Comparison of ENCODE assay signal across 8 cellular contexts in genomic region chr3:141402476-141403171, GRCh38. TPM values are rescaled to one million over a fixed set of nuclear protein-coding genes. Genes with fewer than 3 reads are reported as not detected.
A peak's percentile ranks its signal among the peaks of the same experiment; 100 is the strongest.
DNase-seq lines count a peak whose midpoint lies in the region; ATAC-seq, FAIRE-seq and TF ChIP-seq lines count a peak whose summit lies in the region.

No MANE protein-coding gene starts in this region.

- TF ChIP-seq CTCF in BJ (IDR thresholded peaks at IDR 0.05; ENCODE audit: insufficient read depth, low read depth, low read length), result no peak
- 0 out of 2 replicates have a peak, but pooled peaks have one; percentile 8 for TF ChIP-seq CTCF in SK-N-SH (IDR thresholded peaks at IDR 0.05)
- TF ChIP-seq CTCF in astrocyte (IDR thresholded peaks at IDR 0.05; ENCODE audit: insufficient read depth, low read depth, low read length), result no peak
- no peak for TF ChIP-seq CTCF in hepatocyte (IDR thresholded peaks at IDR 0.05; ENCODE audit: poor library complexity)
- no peak for TF ChIP-seq CTCF in psoas muscle (IDR thresholded peaks at IDR 0.05)

- H3K9me2 ChIP-seq in SK-N-SH (no peaks in the 10 kb centered on the region), hepatocyte (replicated peaks; ENCODE audit: insufficient read depth) (no peaks in the 10 kb centered on the region)

- no peaks in the 10 kb centered on the region for H3K27me3 Mint-ChIP-seq in astrocyte (ENCODE audit: low read depth, unreplicated experiment)

- no peak for DNase-seq in BJ (ENCODE audit: low read depth)
- DNase-seq in SK-N-SH, result peak; percentile 84
- peak; percentile 54 for DNase-seq in astrocyte (ENCODE audit: low read depth)
- DNase-seq in hepatocyte (ENCODE audit: low spot score), result peak; percentile 70
- DNase-seq in psoas muscle, result peak; percentile 80 to 87
- DNase-seq in H54 (ENCODE audit: insufficient read length, low spot score), result no peak

- ATAC-seq in GM19023 (IDR thresholded peaks at IDR 0.05; ENCODE audit: unreplicated experiment) (peak; percentile 61), HG03159 (IDR thresholded peaks at IDR 0.05; ENCODE audit: unreplicated experiment) (peak; percentile 56), psoas muscle (peak; percentile 78 to 82 (median 80))

- no peaks in the 10 kb centered on the region for H3K9me3 ChIP-seq in SK-N-SH
- no peaks in the 10 kb centered on the region for H3K9me3 ChIP-seq in astrocyte (ENCODE audit: insufficient read depth, low read depth, low read length)
- H3K9me3 ChIP-seq in hepatocyte (ENCODE audit: low read depth), result no peaks in the 10 kb centered on the region
- no peaks in the 10 kb centered on the region for H3K9me3 ChIP-seq in psoas muscle

- H3K27ac ChIP-seq in SK-N-SH (ENCODE audit: low read depth in 2 of 2, low read length in 1 of 2) (peak overlapping the region; percentile 78 to 87), astrocyte (ENCODE audit: low read depth, low read length) (peak overlapping the region; percentile 95), hepatocyte (peak overlapping the region; percentile 91), psoas muscle (peak overlapping the region; percentile 96)

- H3F3A ChIP-seq in SK-N-SH (replicated peaks; ENCODE audit: insufficient read depth), result peaks cover 42% of the 10 kb centered on the region

- H2AFZ ChIP-seq in SK-N-SH (ENCODE audit: low read depth) (no peak overlapping the region), astrocyte (ENCODE audit: low read depth, low read length) (peak overlapping the region; percentile 29), hepatocyte (peak overlapping the region; percentile 86)

- no peak for FAIRE-seq in astrocyte (lab: Jason Lieb, UNC)
- no peak for FAIRE-seq in H54 (lab: Jason Lieb, UNC)

- peaks cover 10% of the 10 kb centered on the region for H3K36me3 Mint-ChIP-seq in astrocyte (ENCODE audit: low read depth, unreplicated experiment)

- POLR2A ChIA-PET in BJ (lab: Charles Lee), result interaction anchor here (0.6 kb wide), 1 partner anchor 718 kb away, joined by 7 read pairs; no protein-coding TSS in a partner anchor
- POLR2A ChIA-PET in SK-N-SH (lab: Yijun Ruan, JAX), result interaction anchor here (1.0 to 1.4 kb wide), 2 partner anchors 17 to 91 kb away, joined by 4 to 5 read pairs; no protein-coding TSS in a partner anchor

- no peak for TF ChIP-seq RAD21 in SK-N-SH (IDR thresholded peaks at IDR 0.05; ENCODE audit: low read length)

- H3K4me2 ChIP-seq in SK-N-SH (peak overlapping the region; percentile 84), astrocyte (ENCODE audit: low read length) (peak overlapping the region; percentile 85), hepatocyte (peak overlapping the region; percentile 89)

- H3K79me2 ChIP-seq in SK-N-SH (ENCODE audit: insufficient read depth) (peaks cover 38% of the 10 kb centered on the region), astrocyte (ENCODE audit: insufficient read depth, low read length) (peaks cover 40% of the 10 kb centered on the region), hepatocyte (peaks cover 35% of the 10 kb centered on the region)

- no peaks in the 10 kb centered on the region for H4K20me1 ChIP-seq in SK-N-SH (ENCODE audit: insufficient read depth)
- no peaks in the 10 kb centered on the region for H4K20me1 ChIP-seq in astrocyte (ENCODE audit: insufficient read depth, low read length)
- H4K20me1 ChIP-seq in hepatocyte (ENCODE audit: insufficient read depth, poor library complexity, severe bottlenecking), result no peaks in the 10 kb centered on the region

- H3K36me3 ChIP-seq in BJ (ENCODE audit: control insufficient read depth, insufficient read depth, low read length) (peaks cover 14% of the 10 kb centered on the region), SK-N-SH (replicated peaks in 1 of 2; ENCODE audit: control insufficient read depth in 1 of 2, insufficient read depth in 2 of 2, low read length in 1 of 2) (peaks cover 38 to 43% of the 10 kb centered on the region in 2 experiments), astrocyte (ENCODE audit: insufficient read depth, low read length) (peaks cover 35% of the 10 kb centered on the region), hepatocyte (replicated peaks; ENCODE audit: insufficient read depth, low read depth) (no peaks in the 10 kb centered on the region), psoas muscle (ENCODE audit: insufficient read depth in 1 of 2, low read depth in 1 of 2) (peaks cover 5 to 27% of the 10 kb centered on the region in 2 donors)

- peaks cover under 1% of the 10 kb centered on the region for H3K9me3 Mint-ChIP-seq in astrocyte (ENCODE audit: unreplicated experiment)

- H3K4me1 ChIP-seq in SK-N-SH (ENCODE audit: control insufficient read depth in 1 of 2, insufficient read depth in 2 of 2, low read depth in 1 of 2, low read length in 1 of 2) (peaks cover 11 to 17% of the 10 kb centered on the region in 2 experiments), astrocyte (ENCODE audit: insufficient read depth, low read length) (peaks cover 49% of the 10 kb centered on the region), hepatocyte (ENCODE audit: insufficient read depth) (peaks cover 25% of the 10 kb centered on the region), psoas muscle (peaks cover 36% of the 10 kb centered on the region)

- WGBS in SK-N-SH (ENCODE audit: low lambda C conversion rate), result 18% methylated on average over 15 of the region's 58 CpGs
- 8% methylated on average over 18 of the region's 58 CpGs for WGBS in hepatocyte (ENCODE audit: low lambda C conversion rate, missing lambda C conversion rate)
- 1 to 2% (median 2%) methylated on average over 45 to 58 of the region's 58 CpGs for WGBS in psoas muscle, 3 donors

- no peak for TF ChIP-seq EP300 in SK-N-SH (IDR thresholded peaks at IDR 0.05; ENCODE audit: borderline replicate concordance in 1 of 2, low read depth in 1 of 2, low read length in 1 of 2)

- H3K4me1 Mint-ChIP-seq in astrocyte (ENCODE audit: low read depth, unreplicated experiment), result peaks cover 41% of the 10 kb centered on the region

- CTCF ChIA-PET in BJ (lab: Yijun Ruan, JAX) (interaction anchor here (1.3 to 1.6 kb wide), 3 partner anchors 9 to 54 kb away, joined by 3 to 5 read pairs (median 4); no protein-coding TSS in a partner anchor), SK-N-SH (lab: Yijun Ruan, JAX) (no interaction called here)

- H3K27ac Mint-ChIP-seq in astrocyte (ENCODE audit: unreplicated experiment), result peak overlapping the region; percentile 84

- H3K9ac ChIP-seq in SK-N-SH (peak overlapping the region; percentile 87), astrocyte (ENCODE audit: low read length) (peak overlapping the region; percentile 82)

- H3K4me3 ChIP-seq in BJ (ENCODE audit: low read depth, low read length) (peak overlapping the region; percentile 43), SK-N-SH (ENCODE audit: low read depth in 2 of 2, low read length in 1 of 2) (peak overlapping the region; percentile 66 to 69), astrocyte (ENCODE audit: insufficient read depth, low read depth, low read length) (peak overlapping the region; percentile 60), hepatocyte (peak overlapping the region; percentile 69), psoas muscle (peak overlapping the region; percentile 84)

- TF ChIP-seq POLR2A in H54 (IDR thresholded peaks at IDR 0.05; ENCODE audit: low read depth, low read length), result no peak

- peak overlapping the region; percentile 90 for H3K4me3 Mint-ChIP-seq in astrocyte (ENCODE audit: unreplicated experiment)

- no peaks in the 10 kb centered on the region for H3K27me3 ChIP-seq in BJ (ENCODE audit: control insufficient read depth, insufficient read depth, low read length)
- no peaks in the 10 kb centered on the region for H3K27me3 ChIP-seq in SK-N-SH (ENCODE audit: insufficient read depth)
- H3K27me3 ChIP-seq in astrocyte (ENCODE audit: insufficient read depth, low read length), result no peaks in the 10 kb centered on the region
- H3K27me3 ChIP-seq in hepatocyte, result no peaks in the 10 kb centered on the region
- no peaks in the 10 kb centered on the region for H3K27me3 ChIP-seq in psoas muscle (ENCODE audit: insufficient read depth in 3 of 3, low read length in 2 of 3)

- intact Hi-C loops in psoas muscle (cut with DNase I), result loop anchor here (2.0 to 5.0 kb wide), 3 partner anchors 34 to 40 kb away; partner anchors contain the start of gene ZBTB38 (in 2 of the 2)

TF ChIP-seq in SK-N-SH, 30 proteins besides CTCF, POLR2A, EP300 and RAD21 (continues in another document):
- TF ChIP-seq MXI1 (IDR thresholded peaks at IDR 0.05; ENCODE audit: low read depth, low read length) (no peak), USF2 (IDR thresholded peaks at IDR 0.05; ENCODE audit: borderline replicate concordance, low read depth, low read length) (no peak), ELF1 (IDR thresholded peaks at IDR 0.05) (no peak), NFIC (IDR thresholded peaks at IDR 0.05; ENCODE audit: borderline replicate concordance) (no peak)
- TF ChIP-seq, protein P1, sequence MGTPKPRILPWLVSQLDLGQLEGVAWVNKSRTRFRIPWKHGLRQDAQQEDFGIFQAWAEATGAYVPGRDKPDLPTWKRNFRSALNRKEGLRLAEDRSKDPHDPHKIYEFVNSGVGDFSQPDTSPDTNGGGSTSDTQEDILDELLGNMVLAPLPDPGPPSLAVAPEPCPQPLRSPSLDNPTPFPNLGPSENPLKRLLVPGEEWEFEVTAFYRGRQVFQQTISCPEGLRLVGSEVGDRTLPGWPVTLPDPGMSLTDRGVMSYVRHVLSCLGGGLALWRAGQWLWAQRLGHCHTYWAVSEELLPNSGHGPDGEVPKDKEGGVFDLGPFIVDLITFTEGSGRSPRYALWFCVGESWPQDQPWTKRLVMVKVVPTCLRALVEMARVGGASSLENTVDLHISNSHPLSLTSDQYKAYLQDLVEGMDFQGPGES (IDR thresholded peaks at IDR 0.05; ENCODE audit: low read depth, low read length), result no peak

RNA-seq across cellular contexts. Expression of gene ZBTB38, which starts 34.3 kb away (rescaled TPM):
- polyA plus RNA-seq in BJ (2011; rRNA removed) (62.0 and 77.4 TPM in 2 replicates), SK-N-SH (2012; rRNA removed) (10.1 and 11.3 TPM in 2 replicates), hepatocyte (31.6 and 32.7 TPM in 2 replicates), psoas muscle (10 to 100 TPM; 24.2 to 61.7 (median 48.7) TPM)
- 92.7 and 105 TPM in 2 replicates for polyA minus RNA-seq in BJ (2011; rRNA and poly(A)+ RNA removed)
- 11.6 and 11.7 TPM in 2 replicates for polyA plus RNA-seq in SK-N-SH (2012; cell fraction: cytosol; rRNA removed)
- 20.0 and 21.9 TPM in 2 replicates for polyA plus RNA-seq in SK-N-SH (2012; cell fraction: nucleus; rRNA removed)
- total RNA-seq in astrocyte (57.6 and 60.7 TPM in 2 replicates), hepatocyte (122 and 140 TPM in 2 replicates), psoas muscle (100 to 1,000 TPM in 1 of 4 donors, 10 to 100 TPM in 3; 56.7 to 212 (median 87.0) TPM)

Comparison
In these comparisons a context has a peak if more than half of its experiments do, and no peak if none do; other contexts are left out.
1. DNase-seq: peak in SK-N-SH (single experiment), astrocyte (single experiment), hepatocyte (single experiment) and psoas muscle (2 of 2); none in BJ (single experiment) and H54 (single experiment).
2. Peak in every context shown above with its lines, with median percentiles within 50 percentile points of each other: H3K4me3 ChIP-seq, ATAC-seq, H3K27ac ChIP-seq and H3K4me2 ChIP-seq.